In genomic region chr20:22027423-22027822, GRCh38 we compare ENCODE assay signal across 39 cellular contexts.
"Had no signal": no experiment of that assay in that cellular context is flagged by ENCODE, and none has a peak within 500 bp of the region (broad histone marks: within the 10 kb centered on the region; RNA-seq: fewer than 3 reads in every experiment).

No MANE protein-coding gene starts in this region.

- FAIRE-seq: astrocyte, bronchial epithelial cell, colon had no signal

- H3K27me3 ChIP-seq: adrenal gland, ascending aorta, body of pancreas, brain microvascular endothelial cell, breast epithelium, cardiac muscle cell had no signal

- ATAC-seq: activated naive CD4-positive, alpha-beta T cell treated with anti-CD3 and anti-CD28 coated beads, Interleukin-2, amount 50 U/mL, for 72 hours; activated naive CD8-positive, alpha-beta T cell treated with anti-CD3 and anti-CD28 coated beads, Interleukin-2, amount 50 U/mL, for 24 hours; activated T-cell treated with anti-CD3 and anti-CD28 coated beads, Interleukin-2, amount 50 U/mL, for 4 hours; activated T-cell treated with anti-CD3 and anti-CD28 coated beads, Interleukin-2, amount 50 U/mL, for 72 hours; activated T-helper 17 cell treated with anti-CD3 and anti-CD28 coated beads, Interleukin-2, amount 50 U/mL, for 72 hours; body of pancreas had no signal

- H3K36me3 Mint-ChIP-seq: activated naive CD4-positive, alpha-beta T cell treated with anti-CD3 and anti-CD28 coated beads, Interleukin-2, amount 10 ng/mL, durations not matched to agents 7 days and 5 days; activated naive CD8-positive, alpha-beta T cell; activated naive CD8-positive, alpha-beta T cell treated with anti-CD3 and anti-CD28 coated beads for 36 hours; activated naive CD8-positive, alpha-beta T cell treated with anti-CD3 and anti-CD28 coated beads, Interleukin-2, amount 10 ng/mL, durations not matched to agents 7 days and 5 days; brain had no signal

- H3K36me3 ChIP-seq: adrenal gland, ascending aorta, brain microvascular endothelial cell, breast epithelium, cardiac muscle cell had no signal

- H3K4me1 Mint-ChIP-seq: activated naive CD4-positive, alpha-beta T cell treated with anti-CD3 and anti-CD28 coated beads, Interleukin-2, amount 10 ng/mL, durations not matched to agents 7 days and 5 days; activated naive CD4-positive, alpha-beta T cell treated with anti-CD3 and anti-CD28 coated beads, Interleukin-2, amount 50 U/mL, for 24 hours; activated naive CD8-positive, alpha-beta T cell treated with anti-CD3 and anti-CD28 coated beads for 36 hours; activated naive CD8-positive, alpha-beta T cell treated with anti-CD3 and anti-CD28 coated beads, Interleukin-2, amount 10 ng/mL, durations not matched to agents 7 days and 5 days; activated naive CD8-positive, alpha-beta T cell treated with anti-CD3 and anti-CD28 coated beads, Interleukin-2, amount 50 U/mL, for 24 hours; activated T-helper 17 cell treated with anti-CD3 and anti-CD28 coated beads, Interleukin-2, amount 50 U/mL, for 72 hours; brain; central memory CD8-positive, alpha-beta T cell had no signal

- H3K4me3 ChIP-seq: adrenal gland, ascending aorta, body of pancreas, breast epithelium, cardiac muscle cell had no signal

- H3K27ac Mint-ChIP-seq: activated naive CD4-positive, alpha-beta T cell treated with anti-CD3 and anti-CD28 coated beads for 36 hours; activated naive CD4-positive, alpha-beta T cell treated with anti-CD3 and anti-CD28 coated beads, Interleukin-2, amount 10 ng/mL, durations not matched to agents 7 days and 5 days; activated naive CD4-positive, alpha-beta T cell treated with anti-CD3 and anti-CD28 coated beads, Interleukin-2, amount 50 U/mL, for 24 hours; activated naive CD4-positive, alpha-beta T cell treated with anti-CD3 and anti-CD28 coated beads, Interleukin-2, amount 50 U/mL, for 72 hours; activated naive CD8-positive, alpha-beta T cell; activated naive CD8-positive, alpha-beta T cell treated with anti-CD3 and anti-CD28 coated beads for 36 hours; activated naive CD8-positive, alpha-beta T cell treated with anti-CD3 and anti-CD28 coated beads, Interleukin-2, amount 10 ng/mL, durations not matched to agents 7 days and 5 days; activated naive CD8-positive, alpha-beta T cell treated with anti-CD3 and anti-CD28 coated beads, Interleukin-2, amount 50 U/mL, for 24 hours; activated T-cell treated with anti-CD3 and anti-CD28 coated beads, Interleukin-2, amount 50 U/mL, for 72 hours; activated T-helper 1 cell treated with anti-CD3 and anti-CD28 coated beads, Interleukin-12 subunit alpha, Interleukin-12 subunit beta, Interleukin-2, Interleukin-4 antibody, amounts not matched to agents 30 ng/mL and 10 ng/mL and 1 ng/mL, durations not matched to agents 14 hours and 24 hours and 36 hours; activated T-helper 17 cell treated with anti-CD3 and anti-CD28 coated beads, Interleukin-2, amount 50 U/mL, for 72 hours; activated T-helper 2 cell treated with anti-CD3 and anti-CD28 coated beads, Interferon-gamma antibody, Interleukin-2, Interleukin-4, amounts not matched to agents 10 μg/mL and 5 μg/mL and 100 μg/mL, durations not matched to agents 14 hours and 24 hours and 36 hours; brain had no signal

- H3K4me3 Mint-ChIP-seq: activated naive CD4-positive, alpha-beta T cell treated with anti-CD3 and anti-CD28 coated beads for 36 hours; activated naive CD4-positive, alpha-beta T cell treated with anti-CD3 and anti-CD28 coated beads, Interleukin-2, amount 10 ng/mL, durations not matched to agents 7 days and 5 days; activated naive CD4-positive, alpha-beta T cell treated with anti-CD3 and anti-CD28 coated beads, Interleukin-2, amount 50 U/mL, for 24 hours; activated naive CD8-positive, alpha-beta T cell; activated naive CD8-positive, alpha-beta T cell treated with anti-CD3 and anti-CD28 coated beads for 36 hours; activated naive CD8-positive, alpha-beta T cell treated with anti-CD3 and anti-CD28 coated beads, Interleukin-2, amount 10 ng/mL, durations not matched to agents 7 days and 5 days; activated naive CD8-positive, alpha-beta T cell treated with anti-CD3 and anti-CD28 coated beads, Interleukin-2, amount 50 U/mL, for 24 hours; activated T-cell treated with anti-CD3 and anti-CD28 coated beads, Interleukin-2, amount 50 U/mL, for 4 hours; activated T-cell treated with anti-CD3 and anti-CD28 coated beads, Interleukin-2, amount 50 U/mL, for 72 hours; activated T-helper 1 cell treated with anti-CD3 and anti-CD28 coated beads, Interleukin-12 subunit alpha, Interleukin-12 subunit beta, Interleukin-2, Interleukin-4 antibody, amounts not matched to agents 30 ng/mL and 10 ng/mL and 1 ng/mL, durations not matched to agents 14 hours and 24 hours and 36 hours; activated T-helper 17 cell treated with anti-CD3 and anti-CD28 coated beads, Interleukin-2, amount 50 U/mL, for 72 hours; brain; central memory CD8-positive, alpha-beta T cell had no signal

- H3K4me1 ChIP-seq: adrenal gland, ascending aorta, body of pancreas, breast epithelium had no signal

- H3K27me3 Mint-ChIP-seq: activated naive CD4-positive, alpha-beta T cell treated with anti-CD3 and anti-CD28 coated beads, Interleukin-2, amount 10 ng/mL, durations not matched to agents 7 days and 5 days; activated naive CD4-positive, alpha-beta T cell treated with anti-CD3 and anti-CD28 coated beads, Interleukin-2, amount 50 U/mL, for 24 hours; activated naive CD8-positive, alpha-beta T cell; activated naive CD8-positive, alpha-beta T cell treated with anti-CD3 and anti-CD28 coated beads for 36 hours; activated naive CD8-positive, alpha-beta T cell treated with anti-CD3 and anti-CD28 coated beads, Interleukin-2, amount 10 ng/mL, durations not matched to agents 7 days and 5 days; activated naive CD8-positive, alpha-beta T cell treated with anti-CD3 and anti-CD28 coated beads, Interleukin-2, amount 50 U/mL, for 24 hours; activated T-helper 17 cell treated with anti-CD3 and anti-CD28 coated beads, Interleukin-2, amount 50 U/mL, for 72 hours; central memory CD8-positive, alpha-beta T cell had no signal

- DNase-seq: activated effector memory CD4-positive, alpha-beta T cell treated with anti-CD3 and anti-CD28 coated beads, Interleukin-2, amount 50 U/mL, for 16 hours; activated effector memory CD4-positive, alpha-beta T cell treated with Interleukin-2 at 50 U/mL for 16 hours; activated gamma-delta T cell; activated gamma-delta T cell treated with Interleukin-2 at 50 U/mL for 16 hours; activated naive CD4-positive, alpha-beta T cell; activated naive CD4-positive, alpha-beta T cell treated with anti-CD3 and anti-CD28 coated beads for 36 hours; activated naive CD4-positive, alpha-beta T cell treated with anti-CD3 and anti-CD28 coated beads, Interleukin-2, amount 10 ng/mL, durations not matched to agents 7 days and 5 days; activated naive CD4-positive, alpha-beta T cell treated with anti-CD3 and anti-CD28 coated beads, Interleukin-2, amount 50 U/mL, for 16 hours; activated naive CD4-positive, alpha-beta T cell treated with Interleukin-2 at 50 U/mL for 16 hours; activated naive CD8-positive, alpha-beta T cell treated with anti-CD3 and anti-CD28 coated beads for 36 hours; activated naive CD8-positive, alpha-beta T cell treated with anti-CD3 and anti-CD28 coated beads, Interleukin-2, amount 10 ng/mL, durations not matched to agents 7 days and 5 days; activated naive CD8-positive, alpha-beta T cell treated with anti-CD3 and anti-CD28 coated beads, Interleukin-2, amount 50 U/mL, for 24 hours; activated T-cell treated with anti-CD3 and anti-CD28 coated beads, Interleukin-2, amount 50 U/mL, for 4 hours; activated T-cell treated with anti-CD3 and anti-CD28 coated beads, Interleukin-2, amount 50 U/mL, for 48 hours; activated T-cell treated with anti-CD3 and anti-CD28 coated beads, Interleukin-2, amount 50 U/mL, for 72 hours; adrenal gland; amniotic stem cell; amygdala; anterior cingulate cortex; aorta; body of pancreas; brain microvascular endothelial cell; caudate nucleus; central memory CD4-positive, alpha-beta T cell; cerebellar nuclear complex had no signal

- H3K9me3 ChIP-seq: adrenal gland had no signal

- H3K27ac ChIP-seq: adrenal gland, ascending aorta, body of pancreas, brain microvascular endothelial cell, breast epithelium, cardiac muscle cell had no signal
